In the genomic region with DNA sequence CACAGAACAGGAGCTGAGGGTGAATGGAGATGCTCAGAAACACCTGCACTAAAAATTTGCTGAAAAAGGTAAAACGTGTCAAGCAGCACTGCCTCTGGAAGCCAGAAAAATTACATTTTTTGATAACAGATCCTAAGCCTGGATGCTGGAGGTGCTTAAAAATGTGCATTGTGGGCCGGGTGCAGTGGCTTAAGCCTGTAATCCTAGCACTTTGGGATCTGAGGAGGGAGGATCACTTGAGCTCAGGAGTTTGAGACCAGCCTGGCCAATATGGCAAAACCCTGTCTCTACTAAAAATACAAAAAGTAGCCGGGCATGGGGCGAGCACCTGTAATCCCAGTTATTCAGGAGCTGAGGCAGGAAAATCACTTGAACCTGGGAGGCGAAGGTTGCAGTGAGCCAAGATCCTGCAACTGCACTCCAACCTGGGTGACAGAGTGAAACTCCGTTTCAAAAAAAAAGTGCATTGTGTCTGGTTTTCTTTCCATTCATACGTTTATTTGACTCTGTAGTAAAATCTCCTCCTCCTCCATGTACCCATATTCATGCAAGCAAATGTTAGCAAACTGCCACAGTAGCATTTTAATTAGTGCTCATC, we compare ENCODE assay signal across 8 cellular contexts. TPM values are rescaled to one million over a fixed set of nuclear protein-coding genes. Genes with fewer than 3 reads are reported as not detected.
DNase-seq lines count a peak whose midpoint lies in the region; ATAC-seq and TF ChIP-seq lines count a peak whose summit lies in the region.

No MANE protein-coding gene starts in this region.

- no peaks in the 10 kb centered on the region for H3K27me3 ChIP-seq in endocrine pancreas (ENCODE audit: control insufficient read depth, insufficient read depth, low read length)
- H3K27me3 ChIP-seq in osteoblast (ENCODE audit: insufficient read depth, low read length) = no peaks in the 10 kb centered on the region

- ATAC-seq in GM19452 (IDR thresholded peaks at IDR 0.05; ENCODE audit: unreplicated experiment) (no peak), HG03097 (IDR thresholded peaks at IDR 0.05; ENCODE audit: low FRiP score, unreplicated experiment) (no peak)

- H3K4me1 ChIP-seq in ES-I3 (ENCODE audit: insufficient read depth, low read length) (no peaks in the 10 kb centered on the region), endocrine pancreas (ENCODE audit: control insufficient read depth, insufficient read depth, low read length) (no peaks in the 10 kb centered on the region), osteoblast (ENCODE audit: insufficient read depth, low read length) (peaks cover 10% of the 10 kb centered on the region)

- no peaks in the 10 kb centered on the region for H3K36me3 ChIP-seq in ES-I3 (ENCODE audit: insufficient read depth, low read length)
- no peaks in the 10 kb centered on the region for H3K36me3 ChIP-seq in endocrine pancreas (ENCODE audit: control insufficient read depth, insufficient read depth, low read length)
- no peaks in the 10 kb centered on the region for H3K36me3 ChIP-seq in osteoblast (ENCODE audit: insufficient read depth, low read length)

- H3K9ac ChIP-seq in ES-I3 (ENCODE audit: low read depth, low read length) (peak overlapping the region; percentile 84; the same call in 1 of the 2 replicates), endocrine pancreas (ENCODE audit: control insufficient read depth, insufficient read depth, low read length) (no peak overlapping the region)

- peak overlapping the region; percentile 86 for H3K27ac ChIP-seq in osteoblast (ENCODE audit: low read depth, low read length)

- peak overlapping the region; percentile 87 for H2AFZ ChIP-seq in osteoblast (ENCODE audit: low read length)

- TF ChIP-seq CTCF in osteoblast (IDR thresholded peaks at IDR 0.05; ENCODE audit: extremely low read depth, low read depth, low read length) = no peak

- DNase-seq in NCI-H526 treated with DMSO at 0.1 percent for 48 hours (lab: John Stamatoyannopoulos, UW) = peak; percentile 50
- DNase-seq in osteoblast (ENCODE audit: insufficient read length, low spot score, missing footprints) = no peak
- no peak for DNase-seq in AML-193 (lab: John Stamatoyannopoulos, UW)
- DNase-seq in SIG-M5 treated with dmso at 0.1 percent for 504 hours (lab: John Stamatoyannopoulos, UW; ENCODE audit: unreplicated experiment) = no peak

- no peaks in the 10 kb centered on the region for H3K79me2 ChIP-seq in osteoblast (ENCODE audit: insufficient read depth, low read length)

- H3K4me2 ChIP-seq in osteoblast (ENCODE audit: insufficient read depth, low read length) = peak overlapping the region; percentile 92

- H3K9me3 ChIP-seq in ES-I3 (ENCODE audit: control insufficient read depth, insufficient read depth, low read length) (no peaks in the 10 kb centered on the region), endocrine pancreas (ENCODE audit: control insufficient read depth, low read length) (no peaks in the 10 kb centered on the region), osteoblast (ENCODE audit: low read depth, low read length) (no peaks in the 10 kb centered on the region)

- no peaks in the 10 kb centered on the region for H4K20me1 ChIP-seq in osteoblast (ENCODE audit: insufficient read depth, low read length)

- peak overlapping the region; percentile 94 for H3K4me3 ChIP-seq in endocrine pancreas (ENCODE audit: control insufficient read depth, insufficient read depth, low read length)
- peak overlapping the region; percentile 84 for H3K4me3 ChIP-seq in osteoblast (ENCODE audit: insufficient read depth, low read length)

RNA-seq across cellular contexts. Expression of gene BTN3A1, which starts 0.6 kb away (rescaled TPM):
- total RNA-seq in osteoblast = 25.3 and 26.2 TPM in 2 replicates

RNA-seq across cellular contexts. Expression of gene BTN2A2, which starts 18.6 kb away (rescaled TPM):
- total RNA-seq in osteoblast = 16.3 and 17.4 TPM in 2 replicates

RNA-seq across cellular contexts. Expression of gene BTN3A2, which starts 36.5 kb away (rescaled TPM):
- total RNA-seq in osteoblast = 24.2 and 25.0 TPM in 2 replicates

RNA-seq across cellular contexts. Expression of gene BTN3A3, which starts 38.8 kb away (rescaled TPM):
- total RNA-seq in osteoblast = 21.5 and 21.7 TPM in 2 replicates

RNA-seq across cellular contexts. Expression of gene BTN2A1, which starts 56.3 kb away (rescaled TPM):
- total RNA-seq in osteoblast = 10.5 and 11.5 TPM in 2 replicates
